Comparison of ENCODE assay signal across 36 cellular contexts in the genomic region with DNA sequence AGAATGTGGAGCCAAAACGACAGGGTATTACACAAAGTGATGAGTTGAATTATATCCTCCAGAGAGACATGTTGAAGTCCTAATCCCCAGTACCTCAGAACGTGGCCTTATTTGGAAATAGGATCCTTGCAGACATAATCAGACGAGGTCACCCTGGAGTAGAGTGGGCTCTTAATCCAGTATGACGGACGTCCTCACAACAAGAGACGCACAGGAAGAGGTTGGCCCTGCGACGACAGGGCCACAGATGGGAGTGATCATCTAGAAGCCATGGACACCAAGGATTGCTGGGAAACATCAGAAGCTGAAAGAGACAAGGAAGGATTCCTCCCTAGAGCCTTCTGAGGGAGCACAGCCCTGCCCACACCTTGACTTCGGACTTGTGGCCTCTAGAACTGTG.
"Had no signal": no experiment of that assay in that cellular context is flagged by ENCODE, and none has a peak within 500 bp of the region (broad histone marks: within the 10 kb centered on the region; RNA-seq: fewer than 3 reads in every experiment).

No MANE protein-coding gene starts in this region.

- H3K4me2 ChIP-seq: SK-N-SH had no signal

- H3K4me3 Mint-ChIP-seq: activated B cell treated with CpG ODN at 0.5 μM for 24 hours; activated CD4-positive, alpha-beta memory T cell treated with anti-CD3 and anti-CD28 coated beads, Interleukin-2, amount 10 ng/mL, durations not matched to agents 7 days and 5 days; activated CD8-positive, alpha-beta memory T cell treated with anti-CD3 and anti-CD28 coated beads, Interleukin-2, amount 10 ng/mL, durations not matched to agents 7 days and 5 days; activated naive CD4-positive, alpha-beta T cell treated with anti-CD3 and anti-CD28 coated beads, Interleukin-2, amount 10 ng/mL, durations not matched to agents 7 days and 5 days; activated naive CD8-positive, alpha-beta T cell; activated naive CD8-positive, alpha-beta T cell treated with anti-CD3 and anti-CD28 coated beads, Interleukin-2, amount 50 U/mL, for 24 hours; brain; T-helper 1 cell treated with Interleukin-12 subunit alpha and Interleukin-12 subunit beta and Interleukin-4 antibody, amounts not matched to agents 30 μg/mL and 1 μg/mL, for 36 hours; T-helper 2 cell treated with Interferon-gamma antibody and Interleukin-4, amounts not matched to agents 5 μg/mL and 100 μg/mL, for 36 hours had no signal

- H3K27me3 ChIP-seq: Peyer's patch, SJSA1 had no signal

- H3K9ac ChIP-seq: SK-N-SH had no signal

- H3K4me1 Mint-ChIP-seq: activated B cell treated with CpG ODN at 0.5 μM for 24 hours; activated CD4-positive, alpha-beta memory T cell treated with anti-CD3 and anti-CD28 coated beads, Interleukin-2, amount 10 ng/mL, durations not matched to agents 7 days and 5 days; activated CD8-positive, alpha-beta memory T cell treated with anti-CD3 and anti-CD28 coated beads, Interleukin-2, amount 10 ng/mL, durations not matched to agents 7 days and 5 days; activated naive CD4-positive, alpha-beta T cell treated with anti-CD3 and anti-CD28 coated beads, Interleukin-2, amount 10 ng/mL, durations not matched to agents 7 days and 5 days; activated naive CD8-positive, alpha-beta T cell treated with anti-CD3 and anti-CD28 coated beads, Interleukin-2, amount 50 U/mL, for 24 hours had no signal

- H3K27me3 Mint-ChIP-seq: activated B cell treated with CpG ODN at 0.5 μM for 24 hours; activated CD8-positive, alpha-beta memory T cell treated with anti-CD3 and anti-CD28 coated beads, Interleukin-2, amount 10 ng/mL, durations not matched to agents 7 days and 5 days; activated naive CD8-positive, alpha-beta T cell treated with anti-CD3 and anti-CD28 coated beads, Interleukin-2, amount 50 U/mL, for 24 hours; brain had no signal

- FAIRE-seq: bronchial epithelial cell, K562, TTC549 had no signal

- H3K4me3 ChIP-seq: K562, Peyer's patch, SJSA1 had no signal

- DNase-seq: activated B cell treated with CpG ODN at 0.5 μM for 24 hours; activated CD4-positive, alpha-beta memory T cell treated with anti-CD3 and anti-CD28 coated beads, Interleukin-2, amount 10 ng/mL, durations not matched to agents 7 days and 5 days; activated CD4-positive, alpha-beta T cell treated with anti-CD3 and anti-CD28 coated beads for 4 hours; activated CD4-positive, CD25-positive, alpha-beta regulatory T cell treated with anti-CD3 and anti-CD28 coated beads, Interleukin-2, amount 50 U/mL, for 72 hours; activated CD8-positive, alpha-beta memory T cell treated with anti-CD3 and anti-CD28 coated beads for 24 hours; activated CD8-positive, alpha-beta memory T cell treated with anti-CD3 and anti-CD28 coated beads, Interleukin-2, amount 10 ng/mL, durations not matched to agents 7 days and 5 days; activated CD8-positive, alpha-beta memory T cell treated with anti-CD3 and anti-CD28 coated beads, Interleukin-2, amount 50 U/mL, for 48 hours; activated effector memory CD4-positive, alpha-beta T cell treated with Interleukin-2 at 50 U/mL for 16 hours; activated naive CD4-positive, alpha-beta T cell treated with anti-CD3 and anti-CD28 coated beads, Interleukin-2, amount 10 ng/mL, durations not matched to agents 7 days and 5 days; activated naive CD8-positive, alpha-beta T cell treated with anti-CD3 and anti-CD28 coated beads, Interleukin-2, amount 50 U/mL, for 24 hours; activated T-cell treated with anti-CD3 and anti-CD28 coated beads, Interleukin-2, amount 50 U/mL, for 48 hours; anterior cingulate cortex; central memory CD4-positive, alpha-beta T cell; NCI-H1105; NCI-H1417 treated with DMSO at 0.1 percent for 48 hours; NCI-H187 treated with DMSO at 0.1 percent for 48 hours; NCI-H2081; NCI-H2171 treated with DMSO at 0.1 percent for 48 hours; NCI-H2227 treated with DMSO at 0.1 percent for 48 hours; NCI-H446; NCI-H524; NCI-H69; NK-92 treated with Interleukin-12 subunit alpha and Interleukin-12 subunit beta, amount 100 ng/mL, for 24 hours; PC-3; Peyer's patch; RPMI8226; SHP77 treated with DMSO at 0.1 percent for 48 hours; SK-N-SH had no signal

- H3K9me3 Mint-ChIP-seq: activated B cell treated with CpG ODN at 0.5 μM for 24 hours; activated CD4-positive, alpha-beta memory T cell treated with anti-CD3 and anti-CD28 coated beads, Interleukin-2, amount 10 ng/mL, durations not matched to agents 7 days and 5 days; activated naive CD4-positive, alpha-beta T cell treated with anti-CD3 and anti-CD28 coated beads, Interleukin-2, amount 10 ng/mL, durations not matched to agents 7 days and 5 days; activated naive CD8-positive, alpha-beta T cell treated with anti-CD3 and anti-CD28 coated beads, Interleukin-2, amount 50 U/mL, for 24 hours; T-helper 1 cell treated with Interleukin-12 subunit alpha and Interleukin-12 subunit beta and Interleukin-4 antibody, amounts not matched to agents 30 μg/mL and 1 μg/mL, for 36 hours; T-helper 2 cell treated with Interferon-gamma antibody and Interleukin-4, amounts not matched to agents 5 μg/mL and 100 μg/mL, for 36 hours had no signal

- H3K4me1 ChIP-seq: Peyer's patch, SJSA1 had no signal

- H3K27ac Mint-ChIP-seq: activated B cell treated with CpG ODN at 0.5 μM for 24 hours; activated CD4-positive, alpha-beta memory T cell treated with anti-CD3 and anti-CD28 coated beads, Interleukin-2, amount 10 ng/mL, durations not matched to agents 7 days and 5 days; activated CD8-positive, alpha-beta memory T cell treated with anti-CD3 and anti-CD28 coated beads, Interleukin-2, amount 10 ng/mL, durations not matched to agents 7 days and 5 days; activated naive CD4-positive, alpha-beta T cell treated with anti-CD3 and anti-CD28 coated beads, Interleukin-2, amount 10 ng/mL, durations not matched to agents 7 days and 5 days; activated naive CD8-positive, alpha-beta T cell; activated naive CD8-positive, alpha-beta T cell treated with anti-CD3 and anti-CD28 coated beads, Interleukin-2, amount 50 U/mL, for 24 hours; brain; T-helper 1 cell treated with Interleukin-12 subunit alpha and Interleukin-12 subunit beta and Interleukin-4 antibody, amounts not matched to agents 30 μg/mL and 1 μg/mL, for 36 hours; T-helper 2 cell treated with Interferon-gamma antibody and Interleukin-4, amounts not matched to agents 5 μg/mL and 100 μg/mL, for 36 hours had no signal

- ATAC-seq: activated CD8-positive, alpha-beta memory T cell treated with anti-CD3 and anti-CD28 coated beads, Interleukin-2, amount 10 ng/mL, durations not matched to agents 7 days and 5 days; activated naive CD8-positive, alpha-beta T cell treated with anti-CD3 and anti-CD28 coated beads, Interleukin-2, amount 50 U/mL, for 24 hours; K562; PC-3 had no signal

- H3K27ac ChIP-seq: Peyer's patch, SJSA1 had no signal

- H3K36me3 Mint-ChIP-seq: activated CD8-positive, alpha-beta memory T cell treated with anti-CD3 and anti-CD28 coated beads, Interleukin-2, amount 10 ng/mL, durations not matched to agents 7 days and 5 days; activated naive CD4-positive, alpha-beta T cell treated with anti-CD3 and anti-CD28 coated beads, Interleukin-2, amount 10 ng/mL, durations not matched to agents 7 days and 5 days had no signal

- H3K9me3 ChIP-seq: Peyer's patch, SJSA1, SK-N-SH had no signal

- H3K36me3 ChIP-seq: Peyer's patch, SJSA1 had no signal
